In genomic region chr15:64620991-64621495, GRCh38 we compare ENCODE assay signal across 16 cellular contexts.
A peak's percentile ranks its signal among the peaks of the same experiment; 100 is the strongest.
DNase-seq lines count a peak whose midpoint lies in the region; ATAC-seq and TF ChIP-seq lines count a peak whose summit lies in the region.
"Had no signal": no experiment of that assay in that cellular context is flagged by ENCODE, and none has a peak within 500 bp of the region (broad histone marks: within the 10 kb centered on the region; RNA-seq: fewer than 3 reads in every experiment).

No MANE protein-coding gene starts in this region.

- H3K4me1 Mint-ChIP-seq in natural killer cell treated with Interleukin-12 subunit alpha and Interleukin-12 subunit beta and Interleukin-15 and Interleukin-18, amount 100 ng/mL, for 72 hours (ENCODE audit: low read depth in 2 of 2): peaks cover 54 to 62% of the 10 kb centered on the region in 2 donors
- peaks cover 72 to 78% of the 10 kb centered on the region in 2 donors for H3K4me1 Mint-ChIP-seq in natural killer cell
- H3K4me1 Mint-ChIP-seq in activated B cell treated with CpG ODN at 0.5 μM for 24 hours: peaks cover 55% of the 10 kb centered on the region

- H3K4me1 ChIP-seq in foreskin keratinocyte: peaks cover 20% of the 10 kb centered on the region

- DNase-seq in natural killer cell treated with Interleukin-12 subunit alpha and Interleukin-12 subunit beta and Interleukin-15 and Interleukin-18, amount 100 ng/mL, for 72 hours (ENCODE audit: low spot score): no peak
- DNase-seq in natural killer cell (no peak), activated B cell treated with CpG ODN at 0.5 μM for 24 hours (no peak), foreskin keratinocyte (no peak), NCI-H524 (lab: John Stamatoyannopoulos, UW) (no peak), NCI-H2196 treated with DMSO at 0.1 percent for 48 hours (lab: John Stamatoyannopoulos, UW; ENCODE audit: unreplicated experiment) (no peak)
- DNase-seq: DMS79 treated with DMSO at 0.1 percent for 48 hours; foreskin melanocyte; KG1; left ventricle myocardium inferior; NCI-H1436 treated with DMSO at 0.1 percent for 48 hours; OCI-M1; stimulated activated CD4-positive, alpha-beta T cell treated with anti-CD3 and anti-CD28 coated beads, Interleukin-15, amount 100 ng/mL, for 24 hours; WERI-Rb-1 had no signal

- no peaks in the 10 kb centered on the region for H3K27me3 ChIP-seq in foreskin keratinocyte
- H3K27me3 ChIP-seq: BLaER1 had no signal

- H3K27ac Mint-ChIP-seq in natural killer cell treated with Interleukin-12 subunit alpha and Interleukin-12 subunit beta and Interleukin-15 and Interleukin-18, amount 100 ng/mL, for 72 hours: peak overlapping the region; percentile 19 to 68
- H3K27ac Mint-ChIP-seq in natural killer cell (peak overlapping the region in 1 of 2 donors; percentile 71), activated B cell treated with CpG ODN at 0.5 μM for 24 hours (peak overlapping the region; percentile 74)

- H3K4me3 Mint-ChIP-seq in natural killer cell treated with Interleukin-12 subunit alpha and Interleukin-12 subunit beta and Interleukin-15 and Interleukin-18, amount 100 ng/mL, for 72 hours: no peak overlapping the region
- H3K4me3 Mint-ChIP-seq in natural killer cell (no peak overlapping the region), activated B cell treated with CpG ODN at 0.5 μM for 24 hours (no peak overlapping the region)

- H3K36me3 Mint-ChIP-seq in natural killer cell treated with Interleukin-12 subunit alpha and Interleukin-12 subunit beta and Interleukin-15 and Interleukin-18, amount 100 ng/mL, for 72 hours: no peaks in the 10 kb centered on the region
- no peaks in the 10 kb centered on the region for H3K36me3 Mint-ChIP-seq in natural killer cell
- H3K36me3 Mint-ChIP-seq in activated B cell treated with CpG ODN at 0.5 μM for 24 hours (ENCODE audit: low read depth): peaks cover 8% of the 10 kb centered on the region

- intact Hi-C loops in natural killer cell (cut with micrococcal nuclease): loop anchor here (5.0 kb wide), 3 partner anchors 159 to 459 kb away; partner anchors contain the start of genes PPIB and ZNF609
- intact Hi-C loops in activated B cell treated with CpG ODN at 0.5 μM for 24 hours (cut with micrococcal nuclease): loop anchor here (10.0 kb wide), 1 partner anchor 116 kb away; no protein-coding TSS in a partner anchor

- ATAC-seq in natural killer cell treated with Interleukin-12 subunit alpha and Interleukin-12 subunit beta and Interleukin-15 and Interleukin-18, amount 100 ng/mL, for 72 hours: no peak
- ATAC-seq in natural killer cell (no peak), activated B cell treated with CpG ODN at 0.5 μM for 24 hours (ENCODE audit: low read depth) (no peak), foreskin keratinocyte (no peak), HG03565 (IDR thresholded peaks at IDR 0.05; ENCODE audit: unreplicated experiment) (no peak)

- CTCF ChIA-PET in activated B cell treated with CpG ODN at 0.5 μM for 24 hours (lab: Charles Lee): no interaction called here

- POLR2A ChIA-PET in activated B cell treated with CpG ODN at 0.5 μM for 24 hours (lab: Charles Lee): no interaction called here

- H3K9me3 Mint-ChIP-seq in natural killer cell treated with Interleukin-12 subunit alpha and Interleukin-12 subunit beta and Interleukin-15 and Interleukin-18, amount 100 ng/mL, for 72 hours: no peaks in the 10 kb centered on the region
- no peaks in the 10 kb centered on the region for H3K9me3 Mint-ChIP-seq in natural killer cell
- H3K9me3 Mint-ChIP-seq in activated B cell treated with CpG ODN at 0.5 μM for 24 hours: no peaks in the 10 kb centered on the region

- TF ChIP-seq CTCF in natural killer cell (IDR thresholded peaks at IDR 0.05): no peak
- no peak for TF ChIP-seq CTCF in activated B cell treated with CpG ODN at 0.5 μM for 24 hours (IDR thresholded peaks at IDR 0.05)
- TF ChIP-seq CTCF in foreskin keratinocyte (conservative IDR thresholded peaks at IDR 0.05): no peak

- no peaks in the 10 kb centered on the region for H3K27me3 Mint-ChIP-seq in natural killer cell treated with Interleukin-12 subunit alpha and Interleukin-12 subunit beta and Interleukin-15 and Interleukin-18, amount 100 ng/mL, for 72 hours
- H3K27me3 Mint-ChIP-seq in natural killer cell (ENCODE audit: low read depth in 2 of 2) (no peaks in the 10 kb centered on the region), activated B cell treated with CpG ODN at 0.5 μM for 24 hours (no peaks in the 10 kb centered on the region)

- peak overlapping the region; percentile 59 for H3K27ac ChIP-seq in foreskin keratinocyte
- H3K27ac ChIP-seq: BLaER1, left ventricle myocardium inferior, WERI-Rb-1 had no signal
